1 cellular context compared by ENCODE assay signal in the genomic region with DNA sequence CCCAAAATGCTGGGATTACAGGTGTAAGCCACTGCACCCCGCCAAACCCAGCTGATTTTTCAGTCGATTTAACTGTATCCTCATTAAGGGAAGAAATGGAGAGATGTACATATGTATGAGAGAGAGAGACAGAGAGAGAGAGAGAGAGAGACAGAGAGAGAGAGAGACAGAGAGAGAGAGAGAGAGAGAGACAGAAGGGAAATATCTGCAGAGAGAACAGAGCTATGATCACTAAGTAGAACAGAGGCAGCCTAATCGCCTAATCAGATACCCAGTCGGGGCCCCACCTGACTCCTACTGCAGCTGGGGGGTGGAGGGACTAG.
TF ChIP-seq lines count a peak whose summit lies in the region.

No MANE protein-coding gene starts in this region.

TF ChIP-seq in neural cell, 6 proteins besides CTCF, POLR2A, EP300 and RAD21 (continued from another document):
- TF ChIP-seq, protein P1, sequence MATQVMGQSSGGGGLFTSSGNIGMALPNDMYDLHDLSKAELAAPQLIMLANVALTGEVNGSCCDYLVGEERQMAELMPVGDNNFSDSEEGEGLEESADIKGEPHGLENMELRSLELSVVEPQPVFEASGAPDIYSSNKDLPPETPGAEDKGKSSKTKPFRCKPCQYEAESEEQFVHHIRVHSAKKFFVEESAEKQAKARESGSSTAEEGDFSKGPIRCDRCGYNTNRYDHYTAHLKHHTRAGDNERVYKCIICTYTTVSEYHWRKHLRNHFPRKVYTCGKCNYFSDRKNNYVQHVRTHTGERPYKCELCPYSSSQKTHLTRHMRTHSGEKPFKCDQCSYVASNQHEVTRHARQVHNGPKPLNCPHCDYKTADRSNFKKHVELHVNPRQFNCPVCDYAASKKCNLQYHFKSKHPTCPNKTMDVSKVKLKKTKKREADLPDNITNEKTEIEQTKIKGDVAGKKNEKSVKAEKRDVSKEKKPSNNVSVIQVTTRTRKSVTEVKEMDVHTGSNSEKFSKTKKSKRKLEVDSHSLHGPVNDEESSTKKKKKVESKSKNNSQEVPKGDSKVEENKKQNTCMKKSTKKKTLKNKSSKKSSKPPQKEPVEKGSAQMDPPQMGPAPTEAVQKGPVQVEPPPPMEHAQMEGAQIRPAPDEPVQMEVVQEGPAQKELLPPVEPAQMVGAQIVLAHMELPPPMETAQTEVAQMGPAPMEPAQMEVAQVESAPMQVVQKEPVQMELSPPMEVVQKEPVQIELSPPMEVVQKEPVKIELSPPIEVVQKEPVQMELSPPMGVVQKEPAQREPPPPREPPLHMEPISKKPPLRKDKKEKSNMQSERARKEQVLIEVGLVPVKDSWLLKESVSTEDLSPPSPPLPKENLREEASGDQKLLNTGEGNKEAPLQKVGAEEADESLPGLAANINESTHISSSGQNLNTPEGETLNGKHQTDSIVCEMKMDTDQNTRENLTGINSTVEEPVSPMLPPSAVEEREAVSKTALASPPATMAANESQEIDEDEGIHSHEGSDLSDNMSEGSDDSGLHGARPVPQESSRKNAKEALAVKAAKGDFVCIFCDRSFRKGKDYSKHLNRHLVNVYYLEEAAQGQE (IDR thresholded peaks at IDR 0.05; ENCODE audit: borderline replicate concordance): no peak
